Comparison of ENCODE assay signal across 11 cellular contexts in genomic region chr20:1315804-1316203, GRCh38.
"Had no signal": no experiment of that assay in that cellular context is flagged by ENCODE, and none has a peak within 500 bp of the region (broad histone marks: within the 10 kb centered on the region; RNA-seq: fewer than 3 reads in every experiment).

No MANE protein-coding gene starts in this region.

- H2AFZ ChIP-seq: GM23248, GM23338 had no signal

- DNase-seq: GM23248, GOT3, H7, H9, HCEC 1CT, HFFc6 had no signal

- H3K9ac ChIP-seq: GM23248 had no signal

- FAIRE-seq: H1, H54 had no signal

- H3K4me3 ChIP-seq: GM23248, GM23338, HAP-1 had no signal

- ATAC-seq: GM23338, HCT116 had no signal

- H3K9me3 ChIP-seq: HAP-1 had no signal

- H3K4me2 ChIP-seq: GM23338 had no signal

- H3K27ac ChIP-seq: GM23248 had no signal

- H3K36me3 ChIP-seq: HAP-1 had no signal
